In genomic region chr10:116163308-116163707, GRCh38 we compare ENCODE assay signal across 15 cellular contexts.
DNase-seq lines count a peak whose midpoint lies in the region; ATAC-seq and TF ChIP-seq lines count a peak whose summit lies in the region.
"Had no signal": no experiment of that assay in that cellular context is flagged by ENCODE, and none has a peak within 500 bp of the region (broad histone marks: within the 10 kb centered on the region; RNA-seq: fewer than 3 reads in every experiment).

No MANE protein-coding gene starts in this region.

- peak; percentile 20 for DNase-seq in astrocyte of the cerebellum (ENCODE audit: low read depth)
- peak; percentile 22 for DNase-seq in globus pallidus (ENCODE audit: low spot score)
- peak; percentile 10 for DNase-seq in medulla oblongata (ENCODE audit: extremely low spot score)
- no peak for DNase-seq in NCI-H446 (lab: John Stamatoyannopoulos, UW)
- DNase-seq: BE2C; CD4-positive, CD25-positive, alpha-beta regulatory T cell; CD8-positive, alpha-beta memory T cell; COR-L47; GOT3; H7; HFFc6; IMR-90 had no signal

- in situ Hi-C loops in astrocyte of the cerebellum (cut with HindIII; ENCODE audit: low sequenced_read_pairs), result no loop called here

- ATAC-seq in HG03159 (IDR thresholded peaks at IDR 0.05; ENCODE audit: unreplicated experiment), result no peak
- ATAC-seq in GM21786 (IDR thresholded peaks at IDR 0.05; ENCODE audit: unreplicated experiment), result no peak
- ATAC-seq: HCT116 had no signal

- H3K4me3 ChIP-seq in astrocyte of the cerebellum (ENCODE audit: low read depth, low read length), result no peak overlapping the region

- TF ChIP-seq CTCF in astrocyte of the cerebellum (IDR thresholded peaks at IDR 0.05; ENCODE audit: low read depth, low read length, missing control alignments), result no peak

Comparison
In these comparisons a context has a peak if more than half of its experiments do, and no peak if none do; other contexts are left out.
1. DNase-seq: peak in astrocyte of the cerebellum (single experiment), globus pallidus (single experiment) and medulla oblongata (single experiment); none in NCI-H446 (0 of 2).